8 cellular contexts compared by ENCODE assay signal in the genomic region with DNA sequence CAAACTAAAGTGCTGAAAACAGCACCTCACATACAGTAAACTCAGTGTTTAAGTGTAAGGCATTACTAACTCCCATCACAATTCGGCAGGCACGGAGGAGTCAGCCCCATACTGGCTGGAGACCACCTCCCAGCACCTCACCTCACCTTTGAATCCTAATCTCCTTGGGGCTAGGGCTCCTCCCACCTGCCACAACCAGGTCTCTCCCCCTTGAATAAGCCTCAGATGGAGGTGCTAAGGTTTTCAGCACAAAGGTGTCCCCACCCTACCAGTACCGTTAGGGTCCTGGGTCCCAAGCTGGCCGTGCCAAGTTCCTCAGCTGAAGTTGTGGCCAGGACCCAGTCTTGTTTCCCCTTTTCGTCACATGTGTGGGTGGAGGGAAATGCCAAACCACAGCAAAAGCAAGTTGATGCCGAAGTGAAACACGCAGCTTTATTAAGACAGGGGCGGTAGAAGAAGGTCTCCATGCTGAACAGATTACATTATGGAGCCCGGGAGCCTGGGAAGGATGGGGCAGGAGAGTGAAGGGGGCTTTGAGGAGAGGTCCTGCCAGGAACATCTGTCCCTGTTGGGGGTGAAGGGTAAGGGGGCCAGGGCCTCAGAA. TPM values are rescaled to one million over a fixed set of nuclear protein-coding genes. Genes with fewer than 3 reads are reported as not detected.
DNase-seq lines count a peak whose midpoint lies in the region; ATAC-seq and TF ChIP-seq lines count a peak whose summit lies in the region.

Gene IGFLR1 (minus strand): TSS at position 332 of the 604 bp plus-strand sequence. CDS start 1,272 bp downstream, outside the sequence.

- peaks cover 27% of the 10 kb centered on the region; the same call in 1 of the 2 replicates for H3F3A ChIP-seq in MM.1S (ENCODE audit: insufficient read depth, low read length)

- H3K4me3 ChIP-seq in BE2C (ENCODE audit: low read depth, low read length) = peak within 1 kb of the TSS; percentile 80
- peak within 1 kb of the TSS; percentile 51 for H3K4me3 ChIP-seq in MM.1S (ENCODE audit: low read length)

- H3K4me1 ChIP-seq in BE2C (peaks cover 3% of the 10 kb centered on the region; the same call in 1 of the 2 replicates), MM.1S (ENCODE audit: low read length) (peaks cover 23% of the 10 kb centered on the region)

- H3K4me3 Mint-ChIP-seq in immature natural killer cell = peak within 1 kb of the TSS; percentile 87 to 98 (median 92)

- peak within 1 kb of the TSS; percentile 90 to 98 (median 95) for H3K27ac Mint-ChIP-seq in immature natural killer cell

- ATAC-seq in GM18873 (IDR thresholded peaks at IDR 0.05; ENCODE audit: low FRiP score, unreplicated experiment) = no peak

- H3K27me3 Mint-ChIP-seq in immature natural killer cell (ENCODE audit: low read depth in 3 of 3) = peaks cover 10 to 14% (median 13%) of the 10 kb centered on the region in 3 donors

- no peak for DNase-seq in BE2C
- peak; percentile 69 for DNase-seq in MM.1S
- DNase-seq in activated CD8-positive, alpha-beta memory T cell treated with anti-CD3 and anti-CD28 coated beads, Interleukin-2, amount 50 U/mL, for 4 hours = peak; percentile 71
- peak; percentile 62 to 65 (median 63) for DNase-seq in immature natural killer cell
- DNase-seq in stimulated activated CD4-positive, alpha-beta T cell treated with anti-CD3 and anti-CD28 coated beads, Interleukin-4, amount 100 ng/mL, for 4 hours = peak; percentile 51 to 76
- DNase-seq in SHP77 treated with DMSO at 0.1 percent for 48 hours (lab: John Stamatoyannopoulos, UW) = no peak
- no peak for DNase-seq in DMS79 (lab: John Stamatoyannopoulos, UW)

- H3K36me3 Mint-ChIP-seq in immature natural killer cell = peaks cover 0 to 5% (median 0%) of the 10 kb centered on the region in 3 donors

- H2AFZ ChIP-seq in MM.1S (ENCODE audit: low read length) = peak within 1 kb of the TSS; percentile 57

- peaks cover 13% of the 10 kb centered on the region for H3K36me3 ChIP-seq in BE2C
- no peaks in the 10 kb centered on the region for H3K36me3 ChIP-seq in MM.1S (replicated peaks; ENCODE audit: insufficient read depth, low read length)

- no peak for TF ChIP-seq CTCF in BE2C (IDR thresholded peaks at IDR 0.05; ENCODE audit: low read depth, low read length)
- TF ChIP-seq CTCF in MM.1S (IDR thresholded peaks at IDR 0.05; ENCODE audit: low read length) = no peak

- peak within 1 kb of the TSS; percentile 87 for H3K4me2 ChIP-seq in MM.1S (ENCODE audit: low read depth, low read length)

- no peaks in the 10 kb centered on the region for H3K9me2 ChIP-seq in MM.1S (replicated peaks; ENCODE audit: insufficient read depth, low read length)

- no peaks in the 10 kb centered on the region for H4K20me1 ChIP-seq in MM.1S (ENCODE audit: insufficient read depth, low read length)

- H3K9me3 ChIP-seq in BE2C (no peaks in the 10 kb centered on the region), MM.1S (replicated peaks; ENCODE audit: insufficient read depth, low read length) (no peaks in the 10 kb centered on the region)

- H3K9ac ChIP-seq in MM.1S (ENCODE audit: low read length) = peak within 1 kb of the TSS; percentile 66

- H3K27ac ChIP-seq in MM.1S (ENCODE audit: low read length) = peak within 1 kb of the TSS; percentile 90

- H3K27me3 ChIP-seq in BE2C (no peaks in the 10 kb centered on the region), MM.1S (replicated peaks; ENCODE audit: insufficient read depth, low read length) (no peaks in the 10 kb centered on the region)

- H3K9me3 Mint-ChIP-seq in immature natural killer cell = no peaks in the 10 kb centered on the region

- H3K79me2 ChIP-seq in MM.1S (ENCODE audit: low read length) = peaks cover 26% of the 10 kb centered on the region

- peaks cover 52 to 54% of the 10 kb centered on the region in 2 donors for H3K4me1 Mint-ChIP-seq in immature natural killer cell

RNA-seq across cellular contexts. Expression of gene IGFLR1, which starts in this region (rescaled TPM):
- polyA plus RNA-seq in BE2C (2012; ENCODE audit: insufficient read depth, insufficient read length, low read depth) = 2.7 TPM
- polyA plus RNA-seq in immature natural killer cell = 100 to 1,000 TPM in 2 of 3 donors, 10 to 100 TPM in 1; 94.6 to 116 (median 109) TPM

Comparison
In these comparisons a context has a peak if more than half of its experiments do, and no peak if none do; other contexts are left out.
1. DNase-seq: peak in MM.1S (single experiment), activated CD8-positive, alpha-beta memory T cell treated with anti-CD3 and anti-CD28 coated beads, Interleukin-2, amount 50 U/mL, for 4 hours (single experiment), immature natural killer cell (3 of 3) and stimulated activated CD4-positive, alpha-beta T cell treated with anti-CD3 and anti-CD28 coated beads, Interleukin-4, amount 100 ng/mL, for 4 hours (2 of 2); none in BE2C (single experiment), SHP77 treated with DMSO at 0.1 percent for 48 hours (single experiment) and DMS79 (single experiment).